22 cellular contexts compared by ENCODE assay signal in genomic region chr13:34591163-34591562, GRCh38.
A peak's percentile ranks its signal among the peaks of the same experiment; 100 is the strongest.
DNase-seq lines count a peak whose midpoint lies in the region; TF ChIP-seq lines count a peak whose summit lies in the region.
"Had no signal": no experiment of that assay in that cellular context is flagged by ENCODE, and none has a peak within 500 bp of the region (broad histone marks: within the 10 kb centered on the region; RNA-seq: fewer than 3 reads in every experiment).

No MANE protein-coding gene starts in this region.

- CTCF ChIA-PET in activated CD4-positive, alpha-beta T cell treated with anti-CD3 and anti-CD28 coated beads, Interleukin-2, amount 10 ng/mL, durations not matched to agents 7 days and 5 days (lab: Charles Lee), result no interaction called here

- H3K36me3 Mint-ChIP-seq in brain (no peaks in the 10 kb centered on the region), nephron (ENCODE audit: low read depth) (no peaks in the 10 kb centered on the region)
- H3K36me3 Mint-ChIP-seq in activated CD4-positive, alpha-beta T cell treated with anti-CD3 and anti-CD28 coated beads, Interleukin-2, amount 10 ng/mL, durations not matched to agents 7 days and 5 days (ENCODE audit: low read depth), result no peaks in the 10 kb centered on the region
- H3K36me3 Mint-ChIP-seq: CD4-positive, CD25-positive, alpha-beta regulatory T cell had no signal

- H3K36me3 ChIP-seq in left ventricle myocardium inferior (no peaks in the 10 kb centered on the region), thyroid gland (no peaks in the 10 kb centered on the region)
- H3K36me3 ChIP-seq: BLaER1 had no signal

- H3K4me1 Mint-ChIP-seq in brain, result peaks cover 41% of the 10 kb centered on the region
- peaks cover 30% of the 10 kb centered on the region for H3K4me1 Mint-ChIP-seq in nephron
- no peaks in the 10 kb centered on the region for H3K4me1 Mint-ChIP-seq in activated CD4-positive, alpha-beta T cell treated with anti-CD3 and anti-CD28 coated beads, Interleukin-2, amount 10 ng/mL, durations not matched to agents 7 days and 5 days
- H3K4me1 Mint-ChIP-seq: CD4-positive, CD25-positive, alpha-beta regulatory T cell had no signal

- no peaks in the 10 kb centered on the region for H3K9me3 ChIP-seq in left ventricle myocardium inferior (replicated peaks)
- no peaks in the 10 kb centered on the region for H3K9me3 ChIP-seq in thyroid gland
- H3K9me3 ChIP-seq: BLaER1 had no signal

- no peak overlapping the region for H3K4me3 Mint-ChIP-seq in brain
- no peak overlapping the region for H3K4me3 Mint-ChIP-seq in nephron
- no peak overlapping the region for H3K4me3 Mint-ChIP-seq in activated CD4-positive, alpha-beta T cell treated with anti-CD3 and anti-CD28 coated beads, Interleukin-2, amount 10 ng/mL, durations not matched to agents 7 days and 5 days
- H3K4me3 Mint-ChIP-seq: CD4-positive, CD25-positive, alpha-beta regulatory T cell had no signal

- peak overlapping the region in 4 of 5 experiments; percentile 10 to 100 (median 68) for H3K27ac Mint-ChIP-seq in brain
- H3K27ac Mint-ChIP-seq in nephron, result peak overlapping the region in 2 of 3 experiments; percentile 16 to 84
- H3K27ac Mint-ChIP-seq in activated CD4-positive, alpha-beta T cell treated with anti-CD3 and anti-CD28 coated beads, Interleukin-2, amount 10 ng/mL, durations not matched to agents 7 days and 5 days, result no peak overlapping the region
- H3K27ac Mint-ChIP-seq: CD4-positive, CD25-positive, alpha-beta regulatory T cell had no signal

- H3K4me1 ChIP-seq in left ventricle myocardium inferior (peaks cover 15% of the 10 kb centered on the region), thyroid gland (peaks cover 23 to 34% of the 10 kb centered on the region in 2 donors)
- H3K4me1 ChIP-seq: BLaER1 had no signal

- H3K27me3 ChIP-seq in left ventricle myocardium inferior (ENCODE audit: low read depth) (no peaks in the 10 kb centered on the region), thyroid gland (no peaks in the 10 kb centered on the region)
- H3K27me3 ChIP-seq: BLaER1 had no signal

- H3K27me3 Mint-ChIP-seq in brain (peaks cover 7% of the 10 kb centered on the region), nephron (ENCODE audit: low read depth) (peaks cover 7% of the 10 kb centered on the region)
- no peaks in the 10 kb centered on the region for H3K27me3 Mint-ChIP-seq in activated CD4-positive, alpha-beta T cell treated with anti-CD3 and anti-CD28 coated beads, Interleukin-2, amount 10 ng/mL, durations not matched to agents 7 days and 5 days
- H3K27me3 Mint-ChIP-seq: CD4-positive, CD25-positive, alpha-beta regulatory T cell had no signal

- H3K9me3 Mint-ChIP-seq in brain (peaks cover under 1 to 27% (median 6%) of the 10 kb centered on the region in 5 experiments), nephron (peaks cover 9% of the 10 kb centered on the region)
- no peaks in the 10 kb centered on the region for H3K9me3 Mint-ChIP-seq in activated CD4-positive, alpha-beta T cell treated with anti-CD3 and anti-CD28 coated beads, Interleukin-2, amount 10 ng/mL, durations not matched to agents 7 days and 5 days

- TF ChIP-seq POLR2A in thyroid gland (IDR thresholded peaks at IDR 0.05), result no peak

- POLR2A ChIA-PET in activated CD4-positive, alpha-beta T cell treated with anti-CD3 and anti-CD28 coated beads, Interleukin-2, amount 10 ng/mL, durations not matched to agents 7 days and 5 days (lab: Charles Lee), result no interaction called here

- 68 to 75% methylated on average over 3 of the region's 3 CpGs for WGBS in thyroid gland, 2 donors

- intact Hi-C loops in left ventricle myocardium inferior (cut with micrococcal nuclease) (no loop called here), cardiac septum (cut with DNase I) (no loop called here), thyroid gland (cut with DNase I) (no loop called here)

- H3K27ac ChIP-seq in left ventricle myocardium inferior (replicated peaks) (peak overlapping the region; percentile 66), thyroid gland (peak overlapping the region in 2 of 3 donors; percentile 37 to 42)
- H3K27ac ChIP-seq: BLaER1, PC-9 had no signal

- H3K4me3 ChIP-seq in left ventricle myocardium inferior (no peak overlapping the region), thyroid gland (replicated peaks in 1 of 3) (no peak overlapping the region)
- H3K4me3 ChIP-seq: BLaER1, PC-9 had no signal

- no peak for TF ChIP-seq CTCF in left ventricle myocardium inferior (IDR thresholded peaks at IDR 0.05; ENCODE audit: borderline replicate concordance)
- TF ChIP-seq CTCF in brain (conservative IDR thresholded peaks at IDR 0.05), result no peak
- TF ChIP-seq CTCF in nephron (IDR thresholded peaks at IDR 0.05; ENCODE audit: unreplicated experiment in 3 of 3), result no peak
- TF ChIP-seq CTCF in thyroid gland (IDR thresholded peaks at IDR 0.05), result no peak

- no peak for DNase-seq in left ventricle myocardium inferior
- no peak for DNase-seq in cardiac septum (ENCODE audit: low spot score)
- no peak for DNase-seq in thyroid gland
- no peak for DNase-seq in activated CD4-positive, alpha-beta T cell treated with anti-CD3 and anti-CD28 coated beads, Interleukin-2, amount 10 ng/mL, durations not matched to agents 7 days and 5 days
- no peak for DNase-seq in NCI-H524 (lab: John Stamatoyannopoulos, UW)
- no peak for DNase-seq in stimulated activated CD8-positive, alpha-beta memory T cell treated with anti-CD3 and anti-CD28 coated beads, Interleukin-4, amount 100 ng/mL, for 48 hours
- DNase-seq: CD4-positive, CD25-positive, alpha-beta regulatory T cell; DMS53; Karpas-422; NCI-H1092; NCI-H1417 treated with DMSO at 0.1 percent for 48 hours; NCI-H1694 treated with DMSO at 0.1 percent for 48 hours; NCI-H2081 treated with DMSO at 0.1 percent for 48 hours; NCI-H2171; NCI-H226; NCI-H82; NK-92 treated with Interleukin-12 subunit alpha and Interleukin-12 subunit beta, amount 100 ng/mL, for 24 hours; PC-9; SHP77 had no signal
